In genomic region chr7:128389815-128390329, GRCh38 we compare ENCODE assay signal across 24 cellular contexts. TPM values are rescaled to one million over a fixed set of nuclear protein-coding genes. Genes with fewer than 3 reads are reported as not detected.
"Had no signal": no experiment of that assay in that cellular context is flagged by ENCODE, and none has a peak within 500 bp of the region (broad histone marks: within the 10 kb centered on the region; RNA-seq: fewer than 3 reads in every experiment).

No MANE protein-coding gene starts in this region.

- ATAC-seq: activated CD4-positive, alpha-beta T cell treated with anti-CD3 and anti-CD28 coated beads for 36 hours; activated naive CD4-positive, alpha-beta T cell treated with anti-CD3 and anti-CD28 coated beads, Interleukin-2, amount 50 U/mL, for 72 hours; heart left ventricle; left lobe of liver; lower lobe of right lung; mucosa of descending colon; stimulated activated naive CD8-positive, alpha-beta T cell treated with anti-CD3 and anti-CD28 coated beads, Interleukin-15, Interleukin-2, amounts not matched to agents 100 U/mL and 50 U/mL, for 24 hours had no signal

- FAIRE-seq: endometrium had no signal

- H3K27ac Mint-ChIP-seq: activated B cell treated with CpG ODN at 0.5 μM for 24 hours; activated CD4-positive, alpha-beta memory T cell treated with anti-CD3 and anti-CD28 coated beads for 36 hours; activated CD4-positive, alpha-beta T cell treated with anti-CD3 and anti-CD28 coated beads for 36 hours; brain; dendritic cell treated with granulocyte-macrophage colony-stimulating factor and Interleukin-4, amounts not matched to agents 40 ng/mL and 50 ng/mL, for 4 days; nephron progenitor cell; T-helper 1 cell treated with Interleukin-12 subunit alpha and Interleukin-12 subunit beta and Interleukin-4 antibody, amounts not matched to agents 30 μg/mL and 1 μg/mL, for 36 hours had no signal

- H3K9me3 ChIP-seq: heart left ventricle, lower lobe of right lung, mucosa of descending colon, spleen, upper lobe of left lung had no signal

- H3K27ac ChIP-seq: heart left ventricle, lower lobe of right lung, spleen, upper lobe of left lung had no signal

- H3K4me3 Mint-ChIP-seq: activated B cell treated with CpG ODN at 0.5 μM for 24 hours; activated CD4-positive, alpha-beta memory T cell treated with anti-CD3 and anti-CD28 coated beads for 36 hours; activated CD4-positive, alpha-beta T cell treated with anti-CD3 and anti-CD28 coated beads for 36 hours; brain; dendritic cell treated with granulocyte-macrophage colony-stimulating factor and Interleukin-4, amounts not matched to agents 40 ng/mL and 50 ng/mL, for 4 days; nephron progenitor cell; T-helper 1 cell treated with Interleukin-12 subunit alpha and Interleukin-12 subunit beta and Interleukin-4 antibody, amounts not matched to agents 30 μg/mL and 1 μg/mL, for 36 hours had no signal

- DNase-seq: activated B cell treated with CpG ODN at 0.5 μM for 24 hours; activated CD4-positive, alpha-beta memory T cell treated with anti-CD3 and anti-CD28 coated beads for 36 hours; activated CD4-positive, alpha-beta T cell treated with anti-CD3 and anti-CD28 coated beads for 36 hours; caudate nucleus; effector CD4-positive, alpha-beta T cell; lower lobe of right lung; mesendoderm; mucosa of descending colon; occipital lobe; spleen; stimulated activated CD4-positive, alpha-beta T cell treated with anti-CD3 and anti-CD28 coated beads, Interleukin-4, amount 100 ng/mL, for 24 hours; stimulated activated naive CD8-positive, alpha-beta T cell treated with anti-CD3 and anti-CD28 coated beads, Interleukin-15, Interleukin-2, amounts not matched to agents 100 U/mL and 50 U/mL, for 24 hours; T1000 had no signal

- H3K36me3 Mint-ChIP-seq: activated CD4-positive, alpha-beta memory T cell treated with anti-CD3 and anti-CD28 coated beads for 36 hours; activated naive CD4-positive, alpha-beta T cell treated with anti-CD3 and anti-CD28 coated beads, Interleukin-2, amount 50 U/mL, for 72 hours; brain had no signal

- H3K4me3 ChIP-seq: heart left ventricle, lower lobe of right lung, mucosa of descending colon, spleen, upper lobe of left lung had no signal

- H3K9me3 Mint-ChIP-seq: activated B cell treated with CpG ODN at 0.5 μM for 24 hours; activated CD4-positive, alpha-beta memory T cell treated with anti-CD3 and anti-CD28 coated beads for 36 hours; activated naive CD4-positive, alpha-beta T cell treated with anti-CD3 and anti-CD28 coated beads, Interleukin-2, amount 50 U/mL, for 72 hours; brain; dendritic cell treated with granulocyte-macrophage colony-stimulating factor and Interleukin-4, amounts not matched to agents 40 ng/mL and 50 ng/mL, for 4 days; nephron progenitor cell; T-helper 1 cell treated with Interleukin-12 subunit alpha and Interleukin-12 subunit beta and Interleukin-4 antibody, amounts not matched to agents 30 μg/mL and 1 μg/mL, for 36 hours had no signal

- H3K27me3 Mint-ChIP-seq: activated B cell treated with CpG ODN at 0.5 μM for 24 hours; activated CD4-positive, alpha-beta memory T cell treated with anti-CD3 and anti-CD28 coated beads for 36 hours; activated CD4-positive, alpha-beta T cell treated with anti-CD3 and anti-CD28 coated beads for 36 hours had no signal

RNA-seq across cellular contexts. Expression of gene PRRT4, which starts 28.4 kb away (rescaled TPM):
- total RNA-seq: activated B cell treated with CpG ODN at 0.5 μM for 24 hours, fibroblast of villous mesenchyme, left lobe of liver, renal cortical epithelial cell had no signal
